Comparison of ENCODE assay signal across 1 cellular context in genomic region chr6:5995705-5996686, GRCh38.
TF ChIP-seq lines count a peak whose summit lies in the region.

No MANE protein-coding gene starts in this region.

TF ChIP-seq in GM23338, 12 proteins besides CTCF, POLR2A, EP300 and RAD21 (continued from another document):
- TF ChIP-seq NANOG (IDR thresholded peaks at IDR 0.05; ENCODE audit: borderline replicate concordance) (no peak), REST (IDR thresholded peaks at IDR 0.05; ENCODE audit: unreplicated experiment) (no peak), EZH2phosphoT487 (IDR thresholded peaks at IDR 0.05; ENCODE audit: unreplicated experiment) (no peak), STAT1 (IDR thresholded peaks at IDR 0.05; ENCODE audit: unreplicated experiment) (no peak)
